ENCODE assay signal across 8 cellular contexts in genomic region chr6:33702345-33702977, GRCh38. TPM values are rescaled to one million over a fixed set of nuclear protein-coding genes. Genes with fewer than 3 reads are reported as not detected.
DNase-seq lines count a peak whose midpoint lies in the region; ATAC-seq, FAIRE-seq and TF ChIP-seq lines count a peak whose summit lies in the region.

No MANE protein-coding gene starts in this region.

- H3K4me2 ChIP-seq in GM12878 (ENCODE audit: control insufficient read depth, insufficient read depth), result no peak overlapping the region

- ATAC-seq in GM12878 (peak; percentile 89), HG03521 (IDR thresholded peaks at IDR 0.05; ENCODE audit: unreplicated experiment) (no peak)

- TF ChIP-seq CTCF in GM12878 (IDR thresholded peaks at IDR 0.05 in 2 of 3, conservative IDR thresholded peaks at IDR 0.05 in 1 of 3; ENCODE audit: control insufficient read depth in 2 of 3, extremely low read depth in 1 of 3, insufficient read depth in 1 of 3, low read depth in 3 of 3, low read length in 3 of 3), result peak; percentile 38 to 66 (median 59)

- peaks cover 6% of the 10 kb centered on the region for H3K4me1 ChIP-seq in GM12878 (ENCODE audit: control insufficient read depth, insufficient read depth, low read length)

- no peaks in the 10 kb centered on the region for H3K9me3 ChIP-seq in GM12878 (replicated peaks; ENCODE audit: control insufficient read depth, insufficient read depth, low read length)

- POLR2A ChIA-PET in GM12878 (lab: Charles Lee), result no interaction called here

- RAD21 ChIA-PET in GM12878 (lab: Charles Lee; ENCODE audit: unreplicated experiment), result interaction anchor here (1.4 kb wide), 1 partner anchor 113 kb away, joined by 3 read pairs; no protein-coding TSS in a partner anchor

- no TSS peak for BruUV-seq in GM12878 (replicated peaks; lab: Mats Ljungman, UMichigan)

- no peak overlapping the region for H3K27ac ChIP-seq in GM12878 (ENCODE audit: control insufficient read depth, insufficient read depth)

- H2AFZ ChIP-seq in GM12878 (ENCODE audit: control insufficient read depth, low read depth, low read length), result no peak overlapping the region

- intact Hi-C loops in GM12878 (cut with micrococcal nuclease; ENCODE audit: unreplicated experiment), result no loop called here

- H3K36me3 ChIP-seq in GM12878 (ENCODE audit: control insufficient read depth in 2 of 2, insufficient read depth in 2 of 2, low read length in 1 of 2), result peaks cover 5 to 14% of the 10 kb centered on the region in 2 experiments

- no peak for FAIRE-seq in GM12878 (lab: Jason Lieb, UNC)

- no peak overlapping the region for H3K4me3 ChIP-seq in GM12878

- DNase-seq in A172 (ENCODE audit: low spot score) (peak; percentile 70), EH (ENCODE audit: low read depth) (peak; percentile 76), NCI-H1694 treated with DMSO at 0.1 percent for 48 hours (lab: John Stamatoyannopoulos, UW) (peak; percentile 28), GM12878 (ENCODE audit: low read depth, low spot score) (no peak), kidney tubule cell (ENCODE audit: low spot score) (peak; percentile 53), DMS79 treated with DMSO at 0.1 percent for 48 hours (lab: John Stamatoyannopoulos, UW) (no peak), 8988T (no peak)

- in situ Hi-C loops in GM12878 (cut with MboI), result loop anchor here (5.0 kb wide), 1 partner anchor 115 kb away; no protein-coding TSS in a partner anchor

- H4K20me1 ChIP-seq in GM12878 (ENCODE audit: control insufficient read depth, insufficient read depth), result no peaks in the 10 kb centered on the region; the same call in 1 of the 2 replicates

- TF ChIP-seq RAD21 in GM12878 (IDR thresholded peaks at IDR 0.05; ENCODE audit: insufficient read depth, low read depth, low read length), result 0 out of 2 replicates have a peak, but pooled peaks have one; percentile 18

- no peaks in the 10 kb centered on the region for H3K79me2 ChIP-seq in GM12878 (ENCODE audit: control insufficient read depth, insufficient read depth, low read length)

- SMC1A ChIA-PET in GM12878 (lab: Charles Lee; ENCODE audit: uncharacterized antibody, unreplicated experiment), result interaction anchor here (0.7 to 3.8 kb wide), 2 partner anchors 9 to 81 kb away, joined by 4 to 27 read pairs; partner anchors contain the start of gene UQCC2

- CTCF ChIA-PET in GM12878 (lab: Yijun Ruan, JAX), result interaction anchor here (0.6 to 4.3 kb wide), 8 partner anchors 9 to 1217 kb away, joined by 3 to 110 read pairs (median 4); partner anchors contain the start of genes BAK1 and UQCC2

- no peak for TF ChIP-seq EP300 in GM12878 (IDR thresholded peaks at IDR 0.05; ENCODE audit: borderline replicate concordance in 1 of 2, control insufficient read depth in 1 of 2, low read depth in 2 of 2, low read length in 2 of 2)

- no peak for TF ChIP-seq POLR2A in GM12878 (IDR thresholded peaks at IDR 0.05; ENCODE audit: low read depth, low read length)

- WGBS in GM12878 (ENCODE audit: insufficient coverage, insufficient replicate concordance, low lambda C conversion rate, missing lambda C conversion rate), result 56% methylated on average over 1 of the region's 1 CpG

- H3K9ac ChIP-seq in GM12878 (ENCODE audit: control insufficient read depth, insufficient read depth, low read length), result no peak overlapping the region

- no peaks in the 10 kb centered on the region for H3K27me3 ChIP-seq in GM12878 (replicated peaks in 1 of 2; ENCODE audit: control insufficient read depth in 2 of 2, insufficient read depth in 2 of 2, low read length in 1 of 2)

TF ChIP-seq in GM12878, 131 proteins besides CTCF, POLR2A, EP300 and RAD21:
- no peak for TF ChIP-seq IRF5 (IDR thresholded peaks at IDR 0.05; ENCODE audit: borderline replicate concordance)
- no peak for TF ChIP-seq SMAD5 (IDR thresholded peaks at IDR 0.05; ENCODE audit: low read depth)

RNA-seq across cellular contexts. Expression of gene UQCC2, which starts 9.0 kb away (rescaled TPM):
- 46.1 and 70.3 TPM in 2 replicates for total RNA-seq in A172 (2014; rRNA removed; shearing (Covaris generic))
- 12.7 and 13.3 TPM in 2 replicates for total RNA-seq in GM12878 (2013; cell fraction: nucleolus; rRNA removed)
- total RNA-seq in GM12878 (2014; rRNA removed) (40.6 and 44.0 TPM in 2 replicates), GM12878 (2014; rRNA removed; fragmentation: Illumina TruSeq; extraction: Trizol) (54.5 and 60.1 TPM in 2 replicates), GM12878 (2021) (80.6 and 90.2 TPM in 2 replicates)
- polyA plus RNA-seq in GM12878 (2011; ENCODE audit: low read depth), result 7.9 TPM
- polyA plus RNA-seq in GM12878 (2011; rRNA removed) (37.1 and 44.3 TPM in 2 replicates), GM12878 (2014; fragmentation: Illumina TruSeq; extraction: Trizol) (27.3 and 61.8 TPM in 2 replicates), GM12878 (2014; fragmentation: Nextera tagmentation; extraction: Ambion mirVana) (100 to 1,000 TPM; 433 to 478 TPM), GM12878 (2014; rRNA removed) (43.5 and 44.2 TPM in 2 replicates), GM12878 (2016; fragmentation: Nextera tagmentation; extraction: Ambion mirVana) (100 to 1,000 TPM; 206 to 230 TPM)
- 12.9 and 21.3 TPM in 2 replicates for polyA plus RNA-seq in GM12878 (2011; cell fraction: cytosol; rRNA removed)
- 11.8 and 18.5 TPM in 2 replicates for polyA plus RNA-seq in GM12878 (2011; cell fraction: nucleus; rRNA removed)
- polyA plus RNA-seq in GM12878 (2012), result 56.3 and 86.6 TPM in 2 replicates
- polyA minus RNA-seq in GM12878 (2011; rRNA and poly(A)+ RNA removed), result 6.4 and 8.3 TPM in 2 replicates
- 7.2 and 16.2 TPM in 2 replicates for polyA minus RNA-seq in GM12878 (2011; cell fraction: cytosol; rRNA and poly(A)+ RNA removed)
- 4.1 and 5.9 TPM in 2 replicates for polyA minus RNA-seq in GM12878 (2011; cell fraction: nucleus; rRNA and poly(A)+ RNA removed)

RNA-seq across cellular contexts. Expression of gene IP6K3, which starts 44.2 kb away (rescaled TPM):
- 6.8 and 6.9 TPM in 2 replicates for total RNA-seq in A172 (2014; rRNA removed; shearing (Covaris generic))
- not detected in 2 replicates for total RNA-seq in GM12878 (2013; cell fraction: nucleolus; rRNA removed)
- total RNA-seq in GM12878 (2014; rRNA removed) (not detected in 2 replicates), GM12878 (2014; rRNA removed; fragmentation: Illumina TruSeq; extraction: Trizol) (not detected in 2 replicates), GM12878 (2021) (not detected in 2 replicates)
- polyA plus RNA-seq in GM12878 (2011; ENCODE audit: low read depth), result not detected
- polyA plus RNA-seq in GM12878 (2011; rRNA removed) (0.15 TPM in 1 of 2 replicates, not detected in the other), GM12878 (2014; fragmentation: Illumina TruSeq; extraction: Trizol) (not detected in 2 replicates), GM12878 (2014; fragmentation: Nextera tagmentation; extraction: Ambion mirVana) (under 1 TPM in 1 of 2 experiments, not detected in 1; 0.02 TPM), GM12878 (2014; rRNA removed) (not detected in 2 replicates), GM12878 (2016; fragmentation: Nextera tagmentation; extraction: Ambion mirVana) (under 1 TPM in 1 of 2 experiments, not detected in 1; 0.09 TPM)
- polyA plus RNA-seq in GM12878 (2011; cell fraction: cytosol; rRNA removed), result 0.01 TPM in 1 of 2 replicates, not detected in the other
- polyA plus RNA-seq in GM12878 (2011; cell fraction: nucleus; rRNA removed), result not detected in 2 replicates
- polyA plus RNA-seq in GM12878 (2012), result not detected in 2 replicates
- not detected in 2 replicates for polyA minus RNA-seq in GM12878 (2011; rRNA and poly(A)+ RNA removed)
- polyA minus RNA-seq in GM12878 (2011; cell fraction: cytosol; rRNA and poly(A)+ RNA removed), result not detected in 2 replicates
- not detected in 2 replicates for polyA minus RNA-seq in GM12878 (2011; cell fraction: nucleus; rRNA and poly(A)+ RNA removed)

Comparison
In these comparisons a context has a peak if more than half of its experiments do, and no peak if none do; other contexts are left out.
1. DNase-seq: peak in A172 (single experiment), EH (single experiment), NCI-H1694 treated with DMSO at 0.1 percent for 48 hours (single experiment) and kidney tubule cell (single experiment); none in GM12878 (single experiment), DMS79 treated with DMSO at 0.1 percent for 48 hours (single experiment) and 8988T (single experiment).